6 cellular contexts compared by ENCODE assay signal in the genomic region with DNA sequence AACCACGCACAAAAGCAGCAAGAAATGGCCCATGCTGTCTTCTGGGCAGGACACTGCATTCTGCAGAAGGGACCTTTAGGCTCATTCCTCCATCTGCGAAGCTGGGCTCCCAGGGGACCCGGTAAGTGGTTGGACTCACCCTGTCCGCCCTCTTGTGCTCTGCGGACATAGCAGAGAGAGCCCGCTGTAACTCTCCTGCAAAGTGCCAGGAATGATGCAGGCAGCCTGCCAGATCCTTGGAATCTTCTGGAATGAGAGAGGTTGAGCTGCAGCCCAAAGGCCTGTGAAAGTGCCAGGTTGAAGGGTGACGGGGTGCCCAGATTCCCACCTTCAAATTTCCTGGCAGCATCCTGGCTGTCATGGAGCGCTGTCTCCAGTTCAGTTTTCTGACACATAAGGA. TPM values are rescaled to one million over a fixed set of nuclear protein-coding genes. Genes with fewer than 3 reads are reported as not detected.
A peak's percentile ranks its signal among the peaks of the same experiment; 100 is the strongest.
DNase-seq lines count a peak whose midpoint lies in the region; ATAC-seq and TF ChIP-seq lines count a peak whose summit lies in the region.
"Not testable (repeated sequence)": the region's sequence is repeated elsewhere in the genome, so short reads cannot be mapped to it uniquely, and the experiment has no call there.

No MANE protein-coding gene starts in this region.

- H3K9me2 ChIP-seq in hepatocyte (replicated peaks; ENCODE audit: insufficient read depth): not testable (repeated sequence)

- not testable (repeated sequence) for H3K27me3 ChIP-seq in hepatocyte, upper lobe of right lung

- peak; percentile 39 for DNase-seq in activated CD4-positive, alpha-beta T cell treated with anti-CD3 and anti-CD28 coated beads, Interleukin-2, amount 10 ng/mL, durations not matched to agents 24 days and 14 days
- peak; percentile 32 for DNase-seq in activated CD8-positive, alpha-beta memory T cell treated with anti-CD3 and anti-CD28 coated beads for 24 hours
- peak; percentile 22 for DNase-seq in fibroblast of the aortic adventitia (ENCODE audit: low read depth)
- DNase-seq in hepatocyte (ENCODE audit: low spot score): peak; percentile 4
- peak; percentile 63 for DNase-seq in osteocyte (ENCODE audit: extremely low spot score, unreplicated experiment)
- DNase-seq in upper lobe of right lung: not testable (repeated sequence)

- H3K9me3 Mint-ChIP-seq in activated CD4-positive, alpha-beta T cell treated with anti-CD3 and anti-CD28 coated beads, Interleukin-2, amount 10 ng/mL, durations not matched to agents 24 days and 14 days; osteocyte (ENCODE audit: unreplicated experiment): not testable (repeated sequence)

- H4K20me1 ChIP-seq in hepatocyte (ENCODE audit: insufficient read depth, poor library complexity, severe bottlenecking): not testable (repeated sequence)

- H3K27me3 Mint-ChIP-seq in activated CD4-positive, alpha-beta T cell treated with anti-CD3 and anti-CD28 coated beads, Interleukin-2, amount 10 ng/mL, durations not matched to agents 24 days and 14 days: peaks cover 20% of the 10 kb centered on the region
- H3K27me3 Mint-ChIP-seq in osteocyte (ENCODE audit: unreplicated experiment): not testable (repeated sequence)

- intact Hi-C loops in activated CD4-positive, alpha-beta T cell treated with anti-CD3 and anti-CD28 coated beads, Interleukin-2, amount 10 ng/mL, durations not matched to agents 24 days and 14 days (cut with micrococcal nuclease); upper lobe of right lung (cut with DNase I): not testable (repeated sequence)

- H3K4me3 ChIP-seq in fibroblast of the aortic adventitia (ENCODE audit: low read depth, low read length); hepatocyte; upper lobe of right lung: not testable (repeated sequence)

- not testable (repeated sequence) for H3K4me2 ChIP-seq in hepatocyte

- not testable (repeated sequence) for H3K79me2 ChIP-seq in hepatocyte

- H3K36me3 Mint-ChIP-seq in activated CD4-positive, alpha-beta T cell treated with anti-CD3 and anti-CD28 coated beads, Interleukin-2, amount 10 ng/mL, durations not matched to agents 24 days and 14 days (ENCODE audit: low read depth); osteocyte (ENCODE audit: unreplicated experiment): not testable (repeated sequence)

- H3K27ac ChIP-seq in hepatocyte, upper lobe of right lung: not testable (repeated sequence)

- H3K4me1 ChIP-seq in hepatocyte (ENCODE audit: insufficient read depth); upper lobe of right lung: not testable (repeated sequence)

- H3K9me3 ChIP-seq in hepatocyte (ENCODE audit: low read depth); upper lobe of right lung: not testable (repeated sequence)

- whole genome bisulfite sequencing in hepatocyte (ENCODE audit: low lambda C conversion rate, missing lambda C conversion rate): 92% methylated on average over 5 of the region's 8 CpGs

- H3K4me3 Mint-ChIP-seq in activated CD4-positive, alpha-beta T cell treated with anti-CD3 and anti-CD28 coated beads, Interleukin-2, amount 10 ng/mL, durations not matched to agents 24 days and 14 days; osteocyte (ENCODE audit: unreplicated experiment): not testable (repeated sequence)

- H3K27ac Mint-ChIP-seq in activated CD4-positive, alpha-beta T cell treated with anti-CD3 and anti-CD28 coated beads, Interleukin-2, amount 10 ng/mL, durations not matched to agents 24 days and 14 days; osteocyte (ENCODE audit: unreplicated experiment): not testable (repeated sequence)

- not testable (repeated sequence) for H3K4me1 Mint-ChIP-seq in activated CD4-positive, alpha-beta T cell treated with anti-CD3 and anti-CD28 coated beads, Interleukin-2, amount 10 ng/mL, durations not matched to agents 24 days and 14 days; osteocyte (ENCODE audit: unreplicated experiment)

- H3K36me3 ChIP-seq in hepatocyte (replicated peaks; ENCODE audit: insufficient read depth, low read depth); upper lobe of right lung: not testable (repeated sequence)

- peak; percentile 48 for ATAC-seq in upper lobe of right lung

- TF ChIP-seq CTCF in fibroblast of the aortic adventitia (IDR thresholded peaks at IDR 0.05; ENCODE audit: insufficient read depth, low read length); hepatocyte (IDR thresholded peaks at IDR 0.05; ENCODE audit: poor library complexity); osteocyte (IDR thresholded peaks at IDR 0.05); upper lobe of right lung (IDR thresholded peaks at IDR 0.05): not testable (repeated sequence)

- not testable (repeated sequence) for H2AFZ ChIP-seq in hepatocyte

RNA-seq across cellular contexts. Expression of a gene that starts 13.6 kb away (rescaled TPM):
- total RNA-seq in activated CD4-positive, alpha-beta T cell treated with anti-CD3 and anti-CD28 coated beads, Interleukin-2, amount 10 ng/mL, durations not matched to agents 24 days and 14 days: 21.2 and 21.3 TPM in 2 replicates
- total RNA-seq in fibroblast of the aortic adventitia (ENCODE audit: low replicate concordance): 4.2 and 12.3 TPM in 2 replicates
- total RNA-seq in hepatocyte: 15.1 and 17.9 TPM in 2 replicates
- polyA plus RNA-seq in hepatocyte: 8.0 and 13.4 TPM in 2 replicates
- total RNA-seq in osteocyte: 14.7 and 15.5 TPM in 2 replicates
- 16.2 TPM for total RNA-seq in upper lobe of right lung
